ENCODE assay signal across 11 cellular contexts in the genomic region with DNA sequence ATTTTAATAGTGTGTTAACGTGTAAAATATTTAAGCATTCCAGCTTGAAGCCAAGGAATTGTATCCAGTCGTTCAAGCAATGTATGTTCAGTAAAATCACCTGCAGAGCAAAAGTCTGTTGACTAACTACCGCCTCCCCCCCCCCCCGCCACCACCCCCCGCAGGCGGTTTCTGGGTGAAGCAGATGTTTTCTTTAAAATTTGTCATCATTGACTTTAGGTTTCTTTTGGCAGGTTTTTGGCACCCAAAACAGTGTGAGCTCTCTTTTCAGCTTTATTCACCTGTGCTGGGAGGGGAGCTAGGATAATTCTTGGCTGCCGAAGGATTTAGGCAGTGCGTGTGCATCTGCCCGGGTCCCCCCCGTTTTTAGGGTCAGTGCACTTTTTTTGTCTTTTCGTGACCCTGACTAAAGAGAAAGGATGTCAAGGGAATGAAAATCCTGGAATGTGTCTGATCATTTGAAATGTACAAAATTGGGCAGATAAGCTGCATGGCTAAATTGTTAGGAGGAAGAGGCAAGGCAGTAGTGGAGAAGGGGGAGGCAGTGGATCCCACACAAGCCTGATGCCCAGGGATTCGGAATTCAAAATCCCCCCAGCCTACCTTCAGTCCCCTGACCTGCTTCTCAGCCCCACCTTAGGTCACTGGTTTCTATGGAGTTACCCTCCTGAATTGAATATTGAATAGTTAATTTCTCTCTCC. TPM values are rescaled to one million over a fixed set of nuclear protein-coding genes. Genes with fewer than 3 reads are reported as not detected.
DNase-seq lines count a peak whose midpoint lies in the region; ATAC-seq, FAIRE-seq and TF ChIP-seq lines count a peak whose summit lies in the region.
"Had no signal": no experiment of that assay in that cellular context is flagged by ENCODE, and none has a peak within 500 bp of the region (broad histone marks: within the 10 kb centered on the region; RNA-seq: fewer than 3 reads in every experiment).

No MANE protein-coding gene starts in this region.

- H3K36me3 ChIP-seq in right atrium auricular region (no peaks in the 10 kb centered on the region), mucosa of descending colon (ENCODE audit: low read depth) (no peaks in the 10 kb centered on the region)

- no peaks in the 10 kb centered on the region for H3K36me3 Mint-ChIP-seq in activated T-cell treated with anti-CD3 and anti-CD28 coated beads, Interleukin-2, amount 50 U/mL, for 72 hours (ENCODE audit: insufficient read depth in 2 of 2)

- TF ChIP-seq CTCF in right atrium auricular region (IDR thresholded peaks at IDR 0.05) (no peak), choroid plexus epithelial cell (conservative IDR thresholded peaks at IDR 0.05; ENCODE audit: low read depth, low read length) (no peak), mucosa of descending colon (IDR thresholded peaks at IDR 0.05) (no peak)

- no peak for FAIRE-seq in GM12891 (lab: Jason Lieb, UNC)
- FAIRE-seq: islet of Langerhans had no signal

- H3K4me3 Mint-ChIP-seq in activated T-cell treated with anti-CD3 and anti-CD28 coated beads, Interleukin-2, amount 50 U/mL, for 72 hours: no peak overlapping the region

- H3K27me3 ChIP-seq in right atrium auricular region: no peaks in the 10 kb centered on the region

- DNase-seq in right atrium auricular region (ENCODE audit: low spot score) (no peak), cardiac septum (ENCODE audit: low spot score) (no peak), choroid plexus epithelial cell (ENCODE audit: low read depth) (no peak), mucosa of descending colon (no peak), CD1c-positive myeloid dendritic cell (ENCODE audit: extremely low spot score) (no peak), GM12891 (ENCODE audit: insufficient read length, low spot score) (no peak)
- no peak for DNase-seq in stimulated activated naive CD4-positive, alpha-beta T cell treated with Interleukin-2 at 50 U/mL for 16 hours (lab: John Stamatoyannopoulos, UW)
- no peak for DNase-seq in activated T-cell treated with anti-CD3 and anti-CD28 coated beads, Interleukin-2, amount 50 U/mL, for 72 hours
- DNase-seq: activated B cell treated with CpG ODN at 0.5 μM for 24 hours had no signal

- intact Hi-C loops in cardiac septum (cut with DNase I) (loop anchor here (5.0 kb wide), 2 partner anchors 296 to 634 kb away; no protein-coding TSS in a partner anchor), mucosa of descending colon (cut with DNase I, micrococcal nuclease) (loop anchor here in 1 of 2 donors (5.0 to 10.0 kb wide), 3 partner anchors 216 to 634 kb away; no protein-coding TSS in a partner anchor)

- H3K4me1 Mint-ChIP-seq in activated T-cell treated with anti-CD3 and anti-CD28 coated beads, Interleukin-2, amount 50 U/mL, for 72 hours (ENCODE audit: low read depth): peaks cover 27% of the 10 kb centered on the region

- H3K9me3 ChIP-seq in right atrium auricular region (no peaks in the 10 kb centered on the region), mucosa of descending colon (no peaks in the 10 kb centered on the region)
- H3K9me3 ChIP-seq: BLaER1 treated with 17β-estradiol and CSF1 and Interleukin-3, amounts not matched to agents 10 nM and 100 nM had no signal

- peak overlapping the region; percentile 34 to 49 for H3K4me3 ChIP-seq in right atrium auricular region
- peak overlapping the region; percentile 6 for H3K4me3 ChIP-seq in choroid plexus epithelial cell (ENCODE audit: low read depth, low read length)
- peak overlapping the region; percentile 4 for H3K4me3 ChIP-seq in mucosa of descending colon

- no peak for ATAC-seq in mucosa of descending colon
- ATAC-seq in activated T-cell treated with anti-CD3 and anti-CD28 coated beads, Interleukin-2, amount 50 U/mL, for 72 hours (replicated peaks in 1 of 2): no peak

- no peak for TF ChIP-seq POLR2A in GM12891 (IDR thresholded peaks at IDR 0.05; ENCODE audit: low read depth, low read length)

- H3K27ac ChIP-seq in right atrium auricular region: peak overlapping the region; percentile 8 to 57

- H3K4me1 ChIP-seq in right atrium auricular region (peaks cover 0 to 31% of the 10 kb centered on the region in 2 donors), mucosa of descending colon (ENCODE audit: low read depth) (peaks cover 15% of the 10 kb centered on the region)

- peaks cover 45% of the 10 kb centered on the region for H3K27me3 Mint-ChIP-seq in activated T-cell treated with anti-CD3 and anti-CD28 coated beads, Interleukin-2, amount 50 U/mL, for 72 hours (ENCODE audit: low read depth)

- no peak overlapping the region for H3K27ac Mint-ChIP-seq in activated T-cell treated with anti-CD3 and anti-CD28 coated beads, Interleukin-2, amount 50 U/mL, for 72 hours
- H3K27ac Mint-ChIP-seq: activated B cell treated with CpG ODN at 0.5 μM for 24 hours had no signal

- H3K9me3 Mint-ChIP-seq in activated T-cell treated with anti-CD3 and anti-CD28 coated beads, Interleukin-2, amount 50 U/mL, for 72 hours: no peaks in the 10 kb centered on the region
- H3K9me3 Mint-ChIP-seq: activated B cell treated with CpG ODN at 0.5 μM for 24 hours had no signal

TF ChIP-seq in GM12891, 5 proteins besides CTCF, POLR2A, EP300 and RAD21:
- TF ChIP-seq SPI1 (IDR thresholded peaks at IDR 0.05; ENCODE audit: low read depth, low read length) (no peak), POLR2AphosphoS5 (IDR thresholded peaks at IDR 0.05; ENCODE audit: low read depth, low read length) (no peak), TAF1 (IDR thresholded peaks at IDR 0.05; ENCODE audit: low read depth, low read length) (no peak)

RNA-seq across cellular contexts. Expression of a gene that starts 1.1 kb away (rescaled TPM):
- 10 to 100 TPM in 1 of 2 donors, 1 to 10 TPM in 1; 9.0 to 13.4 TPM for total RNA-seq in right atrium auricular region
- 5.9 TPM for total RNA-seq in cardiac septum
- 10 to 100 TPM in 2 of 3 donors, 1 to 10 TPM in 1; 8.4 to 26.5 (median 14.0) TPM for total RNA-seq in mucosa of descending colon
- under 1 TPM; 0.12 to 0.28 TPM for total RNA-seq in activated T-cell treated with anti-CD3 and anti-CD28 coated beads, Interleukin-2, amount 50 U/mL, for 72 hours
- polyA plus RNA-seq in GM12891 (2012; ENCODE audit: low read depth, missing spikeins): 0.65 TPM
